ENCODE assay signal across 8 cellular contexts in genomic region chr3:136196401-136197158, GRCh38. TPM values are rescaled to one million over a fixed set of nuclear protein-coding genes. Genes with fewer than 3 reads are reported as not detected.
A peak's percentile ranks its signal among the peaks of the same experiment; 100 is the strongest.
DNase-seq lines count a peak whose midpoint lies in the region; TF ChIP-seq lines count a peak whose summit lies in the region.

No MANE protein-coding gene starts in this region.

- peak; percentile 98 for DNase-seq in COLO668 (lab: John Stamatoyannopoulos, UW; ENCODE audit: unreplicated experiment)
- peak; percentile 98 for DNase-seq in GM20000 (ENCODE audit: low spot score)
- peak; percentile 99 for DNase-seq in HS-5 (ENCODE audit: low read depth)
- DNase-seq in NK-92 (lab: John Stamatoyannopoulos, UW; ENCODE audit: unreplicated experiment): peak; percentile 93
- DNase-seq in activated CD8-positive, alpha-beta memory T cell treated with anti-CD3 and anti-CD28 coated beads for 24 hours: peak; percentile 99
- DNase-seq in effector CD8-positive, alpha-beta T cell (lab: John Stamatoyannopoulos, UW): peak; percentile 97
- peak; percentile 100 for DNase-seq in lung microvascular endothelial cell (ENCODE audit: low read depth in 2 of 2)
- DNase-seq in stimulated activated CD4-positive, alpha-beta T cell treated with anti-CD3 and anti-CD28 coated beads, TNF-alpha, amount 100 ng/mL, for 4 hours (ENCODE audit: low read depth in 3 of 3): peak; percentile 99 to 100 (median 100)

- TF ChIP-seq CTCF in GM20000 (IDR thresholded peaks at IDR 0.05; ENCODE audit: extremely low read depth, missing control alignments): no peak

RNA-seq across cellular contexts. Expression of gene MSL2, which starts 0.4 kb away (rescaled TPM):
- total RNA-seq in lung microvascular endothelial cell: 6.5 and 8.9 TPM in 2 replicates

RNA-seq across cellular contexts. Expression of gene PCCB, which starts 53.6 kb away (rescaled TPM):
- total RNA-seq in lung microvascular endothelial cell: 34.7 and 35.5 TPM in 2 replicates

Comparison
In these comparisons a context has a peak if more than half of its experiments do, and no peak if none do; other contexts are left out.
1. Peak in every context shown above with its lines: DNase-seq.